ENCODE assay signal across 14 cellular contexts in the genomic region with DNA sequence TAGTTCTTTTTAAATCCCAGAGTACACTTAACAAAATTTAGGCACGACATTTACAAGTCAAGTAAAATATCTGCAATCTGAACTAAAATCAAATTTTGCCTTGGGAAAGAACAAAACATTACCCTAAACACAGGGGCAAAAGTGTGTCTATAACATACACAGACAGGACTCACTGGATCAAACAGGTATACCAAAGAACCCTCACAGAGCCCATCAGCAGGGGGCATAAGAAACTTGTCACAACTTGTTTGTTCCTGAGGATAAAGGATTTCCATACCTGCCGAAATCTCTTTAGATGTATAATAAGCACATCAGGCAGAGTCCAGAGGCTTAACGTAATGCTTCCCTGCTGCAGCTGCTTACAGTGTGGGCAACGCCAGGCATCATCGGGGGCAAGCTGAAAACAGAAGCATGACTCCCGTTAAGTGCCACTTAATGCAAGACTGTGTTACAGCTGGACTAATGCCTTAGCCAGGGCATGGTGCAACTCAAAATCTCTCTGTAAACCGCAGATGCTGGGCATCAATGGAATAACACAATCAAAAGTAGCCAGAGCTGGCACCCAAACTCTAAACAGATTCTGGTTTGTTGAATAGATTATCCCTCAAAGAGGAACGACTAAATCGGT.
A peak's percentile ranks its signal among the peaks of the same experiment; 100 is the strongest.
DNase-seq lines count a peak whose midpoint lies in the region; ATAC-seq, FAIRE-seq and TF ChIP-seq lines count a peak whose summit lies in the region.
"Had no signal": no experiment of that assay in that cellular context is flagged by ENCODE, and none has a peak within 500 bp of the region (broad histone marks: within the 10 kb centered on the region; RNA-seq: fewer than 3 reads in every experiment).

No MANE protein-coding gene starts in this region.

- no peak overlapping the region for H3K4me3 ChIP-seq in dorsolateral prefrontal cortex
- H3K4me3 ChIP-seq: adrenal gland had no signal

- no peaks in the 10 kb centered on the region for H3K27me3 Mint-ChIP-seq in osteocyte (ENCODE audit: unreplicated experiment)
- H3K27me3 Mint-ChIP-seq: activated CD4-positive, alpha-beta memory T cell treated with anti-CD3 and anti-CD28 coated beads for 36 hours had no signal

- no peak overlapping the region for H3K4me3 Mint-ChIP-seq in osteocyte (ENCODE audit: unreplicated experiment)
- H3K4me3 Mint-ChIP-seq: activated CD4-positive, alpha-beta memory T cell treated with anti-CD3 and anti-CD28 coated beads for 36 hours had no signal

- peak in 7 of 56 donors; percentile 7 to 26 (median 16) for TF ChIP-seq CTCF in dorsolateral prefrontal cortex (IDR thresholded peaks at IDR 0.05 in 54 of 56, conservative IDR thresholded peaks at IDR 0.05 in 2 of 56; ENCODE audit: low read depth in 1 of 56, partially characterized antibody in 56 of 56)
- no peak for TF ChIP-seq CTCF in osteocyte (IDR thresholded peaks at IDR 0.05)

- intact Hi-C loops in dorsolateral prefrontal cortex (cut with DNase I), result no loop called here

- H3K36me3 Mint-ChIP-seq in osteocyte (ENCODE audit: unreplicated experiment), result peaks cover 30% of the 10 kb centered on the region

- no peak for ATAC-seq in GM21723 (IDR thresholded peaks at IDR 0.05; ENCODE audit: unreplicated experiment)
- no peak for ATAC-seq in HG02840 (IDR thresholded peaks at IDR 0.05; ENCODE audit: low FRiP score, unreplicated experiment)

- H3K4me1 Mint-ChIP-seq in osteocyte (ENCODE audit: unreplicated experiment), result peaks cover 13% of the 10 kb centered on the region

- FAIRE-seq in HTR-8/SVneo (lab: Jason Lieb, UNC), result no peak

- H3K27me3 ChIP-seq in dorsolateral prefrontal cortex, result no peaks in the 10 kb centered on the region
- H3K27me3 ChIP-seq: adrenal gland had no signal

- no peaks in the 10 kb centered on the region for H3K9me3 Mint-ChIP-seq in osteocyte (ENCODE audit: unreplicated experiment)
- H3K9me3 Mint-ChIP-seq: activated CD4-positive, alpha-beta memory T cell treated with anti-CD3 and anti-CD28 coated beads for 36 hours had no signal

- peak overlapping the region in 34 of 59 donors; percentile 4 to 65 (median 33) for H3K27ac ChIP-seq in dorsolateral prefrontal cortex

- DNase-seq in NCI-H146 (lab: John Stamatoyannopoulos, UW) (peak; percentile 43), NCI-H146 treated with DMSO at 0.1 percent for 48 hours (lab: John Stamatoyannopoulos, UW; ENCODE audit: unreplicated experiment) (no peak), NCI-H510A (lab: John Stamatoyannopoulos, UW) (peak; percentile 68), dorsolateral prefrontal cortex (no peak), osteocyte (ENCODE audit: extremely low spot score, unreplicated experiment) (no peak), HTR-8/SVneo (ENCODE audit: insufficient read length, low spot score) (no peak)
- DNase-seq: 8988T; activated CD4-positive, alpha-beta memory T cell treated with anti-CD3 and anti-CD28 coated beads for 36 hours; adrenal gland; effector memory CD4-positive, alpha-beta T cell; stimulated activated CD4-positive, alpha-beta T cell treated with anti-CD3 and anti-CD28 coated beads, Interleukin-12 subunit alpha, Interleukin-12 subunit beta, amount 100 ng/mL, for 4 hours; stimulated activated CD8-positive, alpha-beta memory T cell treated with anti-CD3 and anti-CD28 coated beads, Interleukin-4, amount 100 ng/mL, for 48 hours had no signal

- peak overlapping the region; percentile 55 for H3K27ac Mint-ChIP-seq in osteocyte (ENCODE audit: unreplicated experiment)
- H3K27ac Mint-ChIP-seq: activated CD4-positive, alpha-beta memory T cell treated with anti-CD3 and anti-CD28 coated beads for 36 hours had no signal

Comparison
In these comparisons a context has a peak if more than half of its experiments do, and no peak if none do; other contexts are left out.
1. DNase-seq: peak in NCI-H146 (single experiment) and NCI-H510A (single experiment); none in NCI-H146 treated with DMSO at 0.1 percent for 48 hours (single experiment), dorsolateral prefrontal cortex (0 of 10), osteocyte (single experiment) and HTR-8/SVneo (single experiment).